Comparison of ENCODE assay signal across 1 cellular context in genomic region chr3:57852896-57853295, GRCh38.
TF ChIP-seq lines count a peak whose summit lies in the region.

No MANE protein-coding gene starts in this region.

TF ChIP-seq in SK-N-SH, 30 proteins besides CTCF, POLR2A, EP300 and RAD21 (continued from another document):
- no peak for TF ChIP-seq SIN3A (IDR thresholded peaks at IDR 0.05; ENCODE audit: borderline replicate concordance, low read depth, low read length)
- TF ChIP-seq RXRA (IDR thresholded peaks at IDR 0.05; ENCODE audit: borderline replicate concordance, low read depth): no peak
- no peak for TF ChIP-seq TAF1 (IDR thresholded peaks at IDR 0.05; ENCODE audit: borderline replicate concordance, low read depth, low read length)
- no peak for TF ChIP-seq FOXM1 (IDR thresholded peaks at IDR 0.05; ENCODE audit: low read depth)
